In the genomic region with DNA sequence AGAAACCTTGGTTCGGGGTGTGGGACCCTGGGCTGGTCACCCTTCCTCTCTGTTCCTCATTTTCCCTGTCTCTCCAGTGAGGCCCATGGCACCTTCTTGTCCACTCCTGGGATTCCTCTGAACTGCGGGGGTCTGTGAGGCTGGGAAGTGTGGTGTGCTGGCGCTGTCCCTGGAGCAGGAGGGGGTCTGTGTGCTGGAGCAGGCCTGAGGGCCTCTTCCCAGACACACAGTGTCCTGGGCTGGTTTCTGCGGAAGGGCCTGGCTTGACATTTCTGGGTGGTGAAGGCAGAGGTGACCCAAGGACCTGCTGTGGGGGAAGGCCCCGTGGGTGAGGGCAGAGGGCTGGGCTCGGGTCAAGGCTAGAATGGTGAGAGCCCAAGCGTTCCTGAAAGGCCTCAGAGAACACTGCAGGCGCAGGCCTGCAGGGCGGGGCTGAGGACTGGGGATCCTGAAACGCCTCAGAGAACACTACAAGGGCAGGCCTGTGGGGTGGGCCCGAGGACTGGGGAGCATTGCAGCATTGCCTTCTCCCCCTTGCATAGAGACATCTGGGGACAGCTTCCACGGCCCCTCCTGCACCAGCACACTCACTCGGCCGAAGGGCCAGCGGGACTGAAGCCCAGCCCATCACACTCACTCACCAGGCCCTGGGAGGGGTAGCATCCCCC, we compare ENCODE assay signal across 1 cellular context.
TF ChIP-seq lines count a peak whose summit lies in the region.

No MANE protein-coding gene starts in this region.

TF ChIP-seq in HepG2, 621 proteins besides CTCF, POLR2A, EP300 and RAD21 (continues in another document):
- 0 out of 2 replicates have a peak, but pooled peaks have one; percentile 52 for TF ChIP-seq ZNF790 (CRISPR knock-in tag; IDR thresholded peaks at IDR 0.05; ENCODE audit: borderline replicate concordance)
- TF ChIP-seq ZNF318 (CRISPR knock-in tag; IDR thresholded peaks at IDR 0.05) = no peak
- peak; percentile 54 for TF ChIP-seq ZNF772 (CRISPR knock-in tag; IDR thresholded peaks at IDR 0.05)
- TF ChIP-seq ZNF263 (CRISPR knock-in tag; IDR thresholded peaks at IDR 0.05) = peak; percentile 62; the same call in 1 of the 2 replicates
- peak; percentile 26 for TF ChIP-seq FUBP1 (CRISPR knock-in tag; IDR thresholded peaks at IDR 0.05; ENCODE audit: borderline replicate concordance)
- TF ChIP-seq, protein P1, sequence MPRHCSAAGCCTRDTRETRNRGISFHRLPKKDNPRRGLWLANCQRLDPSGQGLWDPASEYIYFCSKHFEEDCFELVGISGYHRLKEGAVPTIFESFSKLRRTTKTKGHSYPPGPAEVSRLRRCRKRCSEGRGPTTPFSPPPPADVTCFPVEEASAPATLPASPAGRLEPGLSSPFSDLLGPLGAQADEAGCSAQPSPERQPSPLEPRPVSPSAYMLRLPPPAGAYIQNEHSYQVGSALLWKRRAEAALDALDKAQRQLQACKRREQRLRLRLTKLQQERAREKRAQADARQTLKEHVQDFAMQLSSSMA (CRISPR knock-in tag; IDR thresholded peaks at IDR 0.05) = no peak
- no peak for TF ChIP-seq ZHX1 (CRISPR knock-in tag; IDR thresholded peaks at IDR 0.05; ENCODE audit: low read depth)
- no peak for TF ChIP-seq NONO (IDR thresholded peaks at IDR 0.05)
- no peak for TF ChIP-seq NONO (CRISPR knock-in tag; conservative IDR thresholded peaks at IDR 0.05)
- TF ChIP-seq, protein P2, sequence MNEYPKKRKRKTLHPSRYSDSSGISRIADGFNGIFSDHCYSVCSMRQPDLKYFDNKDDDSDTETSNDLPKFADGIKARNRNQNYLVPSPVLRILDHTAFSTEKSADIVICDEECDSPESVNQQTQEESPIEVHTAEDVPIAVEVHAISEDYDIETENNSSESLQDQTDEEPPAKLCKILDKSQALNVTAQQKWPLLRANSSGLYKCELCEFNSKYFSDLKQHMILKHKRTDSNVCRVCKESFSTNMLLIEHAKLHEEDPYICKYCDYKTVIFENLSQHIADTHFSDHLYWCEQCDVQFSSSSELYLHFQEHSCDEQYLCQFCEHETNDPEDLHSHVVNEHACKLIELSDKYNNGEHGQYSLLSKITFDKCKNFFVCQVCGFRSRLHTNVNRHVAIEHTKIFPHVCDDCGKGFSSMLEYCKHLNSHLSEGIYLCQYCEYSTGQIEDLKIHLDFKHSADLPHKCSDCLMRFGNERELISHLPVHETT (CRISPR knock-in tag; conservative IDR thresholded peaks at IDR 0.05) = no peak
- 0 out of 2 replicates have a peak, but pooled peaks have one; percentile 37 for TF ChIP-seq SP4 (CRISPR knock-in tag; IDR thresholded peaks at IDR 0.05)
- TF ChIP-seq SOX6 (IDR thresholded peaks at IDR 0.05) = no peak
- TF ChIP-seq SOX6 (CRISPR knock-in tag; IDR thresholded peaks at IDR 0.05) = no peak; the same call in 1 of the 2 replicates
- peak; percentile 72 for TF ChIP-seq ZBTB7B (CRISPR knock-in tag; IDR thresholded peaks at IDR 0.05)
- peak; percentile 49; the same call in 1 of the 2 replicates for TF ChIP-seq FOSL2 (CRISPR knock-in tag; IDR thresholded peaks at IDR 0.05)
- 0 out of 2 replicates have a peak, but pooled peaks have one; percentile 28 for TF ChIP-seq CREM (IDR thresholded peaks at IDR 0.05)
- no peak for TF ChIP-seq CREM (CRISPR knock-in tag; IDR thresholded peaks at IDR 0.05)
- TF ChIP-seq PHF8 (CRISPR knock-in tag; IDR thresholded peaks at IDR 0.05) = peak; percentile 72
- 0 out of 2 replicates have a peak, but pooled peaks have one; percentile 2 for TF ChIP-seq ZNF274 (CRISPR knock-in tag; IDR thresholded peaks at IDR 0.05)
- no peak for TF ChIP-seq ZNF615 (CRISPR knock-in tag; IDR thresholded peaks at IDR 0.05; ENCODE audit: borderline replicate concordance)
- TF ChIP-seq CBX5 (CRISPR knock-in tag; IDR thresholded peaks at IDR 0.05; ENCODE audit: borderline replicate concordance) = peak; percentile 75; the same call in 1 of the 2 replicates
- TF ChIP-seq NR2F6 (IDR thresholded peaks at IDR 0.05) = peak; percentile 86
- peak; percentile 92 for TF ChIP-seq NR2F6 (CRISPR knock-in tag; IDR thresholded peaks at IDR 0.05)
- TF ChIP-seq KLF16 (CRISPR knock-in tag; IDR thresholded peaks at IDR 0.05) = 0 out of 4 replicates have a peak, but pooled peaks of 1 of the 2 experiments have one; percentile 13
- no peak for TF ChIP-seq HOXA7 (CRISPR knock-in tag; IDR thresholded peaks at IDR 0.05)
- TF ChIP-seq ERF (CRISPR knock-in tag; IDR thresholded peaks at IDR 0.05) = no peak
- TF ChIP-seq SPEN (CRISPR knock-in tag; IDR thresholded peaks at IDR 0.05; ENCODE audit: low read depth) = peak; percentile 66
- TF ChIP-seq ZNF564 (CRISPR knock-in tag; IDR thresholded peaks at IDR 0.05) = peak; percentile 55
- TF ChIP-seq, protein P3, sequence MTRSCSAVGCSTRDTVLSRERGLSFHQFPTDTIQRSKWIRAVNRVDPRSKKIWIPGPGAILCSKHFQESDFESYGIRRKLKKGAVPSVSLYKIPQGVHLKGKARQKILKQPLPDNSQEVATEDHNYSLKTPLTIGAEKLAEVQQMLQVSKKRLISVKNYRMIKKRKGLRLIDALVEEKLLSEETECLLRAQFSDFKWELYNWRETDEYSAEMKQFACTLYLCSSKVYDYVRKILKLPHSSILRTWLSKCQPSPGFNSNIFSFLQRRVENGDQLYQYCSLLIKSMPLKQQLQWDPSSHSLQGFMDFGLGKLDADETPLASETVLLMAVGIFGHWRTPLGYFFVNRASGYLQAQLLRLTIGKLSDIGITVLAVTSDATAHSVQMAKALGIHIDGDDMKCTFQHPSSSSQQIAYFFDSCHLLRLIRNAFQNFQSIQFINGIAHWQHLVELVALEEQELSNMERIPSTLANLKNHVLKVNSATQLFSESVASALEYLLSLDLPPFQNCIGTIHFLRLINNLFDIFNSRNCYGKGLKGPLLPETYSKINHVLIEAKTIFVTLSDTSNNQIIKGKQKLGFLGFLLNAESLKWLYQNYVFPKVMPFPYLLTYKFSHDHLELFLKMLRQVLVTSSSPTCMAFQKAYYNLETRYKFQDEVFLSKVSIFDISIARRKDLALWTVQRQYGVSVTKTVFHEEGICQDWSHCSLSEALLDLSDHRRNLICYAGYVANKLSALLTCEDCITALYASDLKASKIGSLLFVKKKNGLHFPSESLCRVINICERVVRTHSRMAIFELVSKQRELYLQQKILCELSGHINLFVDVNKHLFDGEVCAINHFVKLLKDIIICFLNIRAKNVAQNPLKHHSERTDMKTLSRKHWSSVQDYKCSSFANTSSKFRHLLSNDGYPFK (CRISPR knock-in tag; IDR thresholded peaks at IDR 0.05; ENCODE audit: borderline replicate concordance) = no peak
- peak; percentile 84; the same call in 1 of the 2 replicates for TF ChIP-seq TBX2 (CRISPR knock-in tag; IDR thresholded peaks at IDR 0.05; ENCODE audit: borderline replicate concordance)
